In the genomic region with DNA sequence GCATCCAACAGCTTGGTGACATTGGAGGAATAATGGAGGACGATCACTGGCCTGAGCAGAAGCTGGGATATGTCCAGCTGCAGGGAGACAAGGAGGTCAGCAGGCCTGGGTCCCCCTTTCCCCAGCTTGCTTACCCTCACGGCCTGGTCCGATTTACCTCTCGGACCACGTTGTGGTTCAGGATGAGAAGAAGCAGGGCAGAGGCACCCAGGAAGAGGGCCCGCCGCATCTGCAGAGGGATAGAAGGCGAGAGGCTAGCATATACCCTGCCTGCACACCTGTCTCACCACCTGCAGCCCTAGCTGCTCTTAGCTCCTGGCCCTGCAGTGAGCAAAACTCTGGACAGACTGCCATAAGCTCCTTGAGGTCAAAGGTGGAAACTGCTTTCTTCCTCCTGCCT, we compare ENCODE assay signal across 14 cellular contexts. TPM values are rescaled to one million over a fixed set of nuclear protein-coding genes. Genes with fewer than 3 reads are reported as not detected.
DNase-seq lines count a peak whose midpoint lies in the region; ATAC-seq and TF ChIP-seq lines count a peak whose summit lies in the region.
"Had no signal": no experiment of that assay in that cellular context is flagged by ENCODE, and none has a peak within 500 bp of the region (broad histone marks: within the 10 kb centered on the region; RNA-seq: fewer than 3 reads in every experiment).

No MANE protein-coding gene starts in this region.

- H3K4me2 ChIP-seq in PC-9, result peak overlapping the region; percentile 84

- no peak for TF ChIP-seq CTCF in PC-9 (conservative IDR thresholded peaks at IDR 0.05)
- TF ChIP-seq CTCF in endothelial cell (IDR thresholded peaks at IDR 0.05; ENCODE audit: unreplicated experiment), result no peak
- no peak for TF ChIP-seq CTCF in progenitor cell of endocrine pancreas (IDR thresholded peaks at IDR 0.05; ENCODE audit: unreplicated experiment)

- peak overlapping the region; percentile 84 for H3K4me3 Mint-ChIP-seq in T-helper 2 cell treated with Interferon-gamma antibody and Interleukin-4, amounts not matched to agents 5 μg/mL and 100 μg/mL, for 36 hours
- H3K4me3 Mint-ChIP-seq in endothelial cell (ENCODE audit: unreplicated experiment) (peak overlapping the region; percentile 59), progenitor cell of endocrine pancreas (ENCODE audit: low read depth) (peak overlapping the region; percentile 77)

- no peaks in the 10 kb centered on the region for H4K20me1 ChIP-seq in PC-9 (ENCODE audit: insufficient read depth)

- H3K9me2 ChIP-seq in PC-9 (ENCODE audit: insufficient read depth), result no peaks in the 10 kb centered on the region

- POLR2A ChIA-PET in PC-9 (lab: Charles Lee; ENCODE audit: unreplicated experiment), result no interaction called here

- BruUV-seq in PC-9 (replicated peaks; lab: Mats Ljungman, UMichigan), result TSS peak; percentile 39

- H3K4me1 Mint-ChIP-seq in T-helper 2 cell treated with Interferon-gamma antibody and Interleukin-4, amounts not matched to agents 5 μg/mL and 100 μg/mL, for 36 hours (ENCODE audit: low read depth), result peaks cover 8% of the 10 kb centered on the region
- H3K4me1 Mint-ChIP-seq in endothelial cell (ENCODE audit: unreplicated experiment) (peaks cover 3% of the 10 kb centered on the region), progenitor cell of endocrine pancreas (ENCODE audit: low read depth) (peaks cover 10% of the 10 kb centered on the region)

- H3K9me3 ChIP-seq in PC-9 (ENCODE audit: insufficient read depth, low read depth), result no peaks in the 10 kb centered on the region
- H3K9me3 ChIP-seq: esophagus muscularis mucosa, neutrophil had no signal

- H3K9me3 Mint-ChIP-seq in T-helper 2 cell treated with Interferon-gamma antibody and Interleukin-4, amounts not matched to agents 5 μg/mL and 100 μg/mL, for 36 hours, result no peaks in the 10 kb centered on the region
- H3K9me3 Mint-ChIP-seq in endothelial cell (ENCODE audit: unreplicated experiment), result no peaks in the 10 kb centered on the region
- H3K9me3 Mint-ChIP-seq in progenitor cell of endocrine pancreas (ENCODE audit: low read depth), result no peaks in the 10 kb centered on the region

- ATAC-seq in stimulated activated naive CD8-positive, alpha-beta T cell treated with anti-CD3 and anti-CD28 coated beads, Interleukin-15, Interleukin-2, amounts not matched to agents 100 U/mL and 50 U/mL, for 24 hours, result no peak

- no peak for DNase-seq in T-helper 2 cell treated with Interferon-gamma antibody and Interleukin-4, amounts not matched to agents 5 μg/mL and 100 μg/mL, for 36 hours (ENCODE audit: low spot score)
- DNase-seq in T-helper 2 cell (no peak), PC-9 (no peak), endothelial cell (ENCODE audit: low spot score) (no peak), progenitor cell of endocrine pancreas (ENCODE audit: low spot score, unreplicated experiment) (no peak), occipital lobe (lab: John Stamatoyannopoulos, UW) (no peak)
- DNase-seq in stimulated activated naive CD8-positive, alpha-beta T cell treated with anti-CD3 and anti-CD28 coated beads, Interleukin-15, Interleukin-2, amounts not matched to agents 100 U/mL and 50 U/mL, for 24 hours, result no peak
- DNase-seq in activated CD4-positive, CD25-positive, alpha-beta regulatory T cell treated with anti-CD3 and anti-CD28 coated beads, Interleukin-2, amount 50 U/mL, for 72 hours, result no peak
- DNase-seq: NCI-H1694 treated with DMSO at 0.1 percent for 48 hours; stimulated activated naive CD4-positive, alpha-beta T cell treated with Interleukin-2 at 50 U/mL for 16 hours; SW 1271 had no signal

- H3K79me2 ChIP-seq in PC-9 (ENCODE audit: low read depth), result peaks cover 5% of the 10 kb centered on the region; the same call in 1 of the 2 replicates

- no peaks in the 10 kb centered on the region for H3K36me3 Mint-ChIP-seq in T-helper 2 cell treated with Interferon-gamma antibody and Interleukin-4, amounts not matched to agents 5 μg/mL and 100 μg/mL, for 36 hours (ENCODE audit: low read depth)
- H3K36me3 Mint-ChIP-seq in endothelial cell (ENCODE audit: low read depth, unreplicated experiment), result peaks cover 4% of the 10 kb centered on the region
- H3K36me3 Mint-ChIP-seq in progenitor cell of endocrine pancreas (ENCODE audit: insufficient read depth), result peaks cover 1% of the 10 kb centered on the region

- no peaks in the 10 kb centered on the region for H3K27me3 ChIP-seq in PC-9 (ENCODE audit: insufficient read depth, low read depth)
- H3K27me3 ChIP-seq: cardiac muscle cell, esophagus muscularis mucosa, neutrophil had no signal

- intact Hi-C loops in PC-9 (cut with micrococcal nuclease; ENCODE audit: unreplicated experiment), result loop anchor here (1.0 kb wide), 1 partner anchor 123 kb away; no protein-coding TSS in a partner anchor

- H3K27ac ChIP-seq in PC-9, result no peak overlapping the region
- H3K27ac ChIP-seq: cardiac muscle cell, neutrophil had no signal

- peaks cover 9% of the 10 kb centered on the region for H3K4me1 ChIP-seq in PC-9 (replicated peaks; ENCODE audit: insufficient read depth)

- no peak overlapping the region for H2AFZ ChIP-seq in PC-9

- no peaks in the 10 kb centered on the region for H3K36me3 ChIP-seq in PC-9 (ENCODE audit: low read depth)
- H3K36me3 ChIP-seq: cardiac muscle cell had no signal

- CTCF ChIA-PET in PC-9 (lab: Charles Lee), result interaction anchor here (0.5 to 0.6 kb wide), 2 partner anchors 27 to 132 kb away, joined by 3 to 7 read pairs; no protein-coding TSS in a partner anchor

- H3F3A ChIP-seq in PC-9 (ENCODE audit: insufficient read depth, low read depth), result peaks cover 12% of the 10 kb centered on the region; the same call in 1 of the 2 replicates

- no peaks in the 10 kb centered on the region for H3K27me3 Mint-ChIP-seq in T-helper 2 cell treated with Interferon-gamma antibody and Interleukin-4, amounts not matched to agents 5 μg/mL and 100 μg/mL, for 36 hours (ENCODE audit: low read depth)
- H3K27me3 Mint-ChIP-seq in endothelial cell (ENCODE audit: unreplicated experiment) (peaks cover 7% of the 10 kb centered on the region), progenitor cell of endocrine pancreas (peaks cover 5% of the 10 kb centered on the region)

- H3K27ac Mint-ChIP-seq in T-helper 2 cell treated with Interferon-gamma antibody and Interleukin-4, amounts not matched to agents 5 μg/mL and 100 μg/mL, for 36 hours, result no peak overlapping the region
- H3K27ac Mint-ChIP-seq in endothelial cell (ENCODE audit: unreplicated experiment), result no peak overlapping the region
- no peak overlapping the region for H3K27ac Mint-ChIP-seq in progenitor cell of endocrine pancreas

- H3K4me3 ChIP-seq in PC-9, result no peak overlapping the region

RNA-seq across cellular contexts. Expression of a gene that starts 1.3 kb away (rescaled TPM):
- 24.0 and 33.8 TPM in 2 replicates for total RNA-seq in PC-9 (2021)
- 39.1 TPM for total RNA-seq in endothelial cell (ENCODE audit: unreplicated experiment)
- total RNA-seq in progenitor cell of endocrine pancreas, result 32.5 and 35.8 TPM in 2 replicates
- 25.7 TPM for total RNA-seq in occipital lobe

RNA-seq across cellular contexts. Expression of a gene that starts 10.9 kb away (rescaled TPM):
- 51.3 and 60.8 TPM in 2 replicates for total RNA-seq in PC-9 (2021)
- total RNA-seq in endothelial cell (ENCODE audit: unreplicated experiment), result 3.9 TPM
- 13.2 and 13.7 TPM in 2 replicates for total RNA-seq in progenitor cell of endocrine pancreas
- total RNA-seq in occipital lobe, result 9.5 TPM

RNA-seq across cellular contexts. Expression of a gene that starts 29.1 kb away (rescaled TPM):
- total RNA-seq in PC-9 (2021) (6.2 and 6.8 TPM in 2 replicates), endothelial cell (ENCODE audit: unreplicated experiment) (3.3 TPM), progenitor cell of endocrine pancreas (11.1 and 13.5 TPM in 2 replicates), occipital lobe (5.6 TPM)

RNA-seq across cellular contexts. Expression of a gene that starts 29.2 kb away (rescaled TPM):
- total RNA-seq in PC-9 (2021) (189 and 207 TPM in 2 replicates), endothelial cell (ENCODE audit: unreplicated experiment) (139 TPM), progenitor cell of endocrine pancreas (155 and 165 TPM in 2 replicates), occipital lobe (16.1 TPM)

RNA-seq across cellular contexts. Expression of a gene that starts 39.7 kb away (rescaled TPM):
- total RNA-seq in PC-9 (2021) (18.5 and 21.9 TPM in 2 replicates), endothelial cell (ENCODE audit: unreplicated experiment) (30.2 TPM), progenitor cell of endocrine pancreas (12.6 and 16.6 TPM in 2 replicates), occipital lobe (2.3 TPM)
